30 cellular contexts compared by ENCODE assay signal in genomic region chr9:2664675-2665065, GRCh38. TPM values are rescaled to one million over a fixed set of nuclear protein-coding genes. Genes with fewer than 3 reads are reported as not detected.
"Had no signal": no experiment of that assay in that cellular context is flagged by ENCODE, and none has a peak within 500 bp of the region (broad histone marks: within the 10 kb centered on the region; RNA-seq: fewer than 3 reads in every experiment).

No MANE protein-coding gene starts in this region.

- H3K27ac ChIP-seq: ascending aorta, body of pancreas had no signal

- H3K9me3 ChIP-seq: ascending aorta, body of pancreas had no signal

- H3K36me3 ChIP-seq: ascending aorta had no signal

- H3K27me3 ChIP-seq: ascending aorta, body of pancreas had no signal

- DNase-seq: activated B cell treated with CpG ODN at 0.5 μM for 24 hours; activated CD4-positive, alpha-beta T cell treated with anti-CD3 and anti-CD28 coated beads for 1 hour; activated CD4-positive, alpha-beta T cell treated with anti-CD3 and anti-CD28 coated beads, Interleukin-2, amount 10 ng/mL, durations not matched to agents 24 days and 14 days; activated CD4-positive, alpha-beta T cell treated with anti-CD3 and anti-CD28 coated beads, Interleukin-2, amount 50 U/mL, for 48 hours; activated CD8-positive, alpha-beta memory T cell treated with anti-CD3 and anti-CD28 coated beads, Interleukin-2, amount 10 ng/mL, durations not matched to agents 7 days and 5 days; activated effector memory CD4-positive, alpha-beta T cell treated with anti-CD3 and anti-CD28 coated beads, Interleukin-2, amount 50 U/mL, for 16 hours; activated naive CD4-positive, alpha-beta T cell treated with Interleukin-2 at 50 U/mL for 16 hours; activated naive CD8-positive, alpha-beta T cell treated with anti-CD3 and anti-CD28 coated beads, Interleukin-2, amount 50 U/mL, for 24 hours; activated T-cell treated with anti-CD3 and anti-CD28 coated beads, Interleukin-2, amount 50 U/mL, for 4 hours; amniotic stem cell; body of pancreas; KG1; MV-4-11; NCI-H1092 treated with DMSO at 0.1 percent for 48 hours; NCI-H1417 treated with DMSO at 0.1 percent for 48 hours; NCI-H1694; NCI-H2029; NCI-H2107; NCI-H510A treated with DMSO at 0.1 percent for 48 hours; NCI-H69; PC-3; SIG-M5; T-helper 2 cell; T1000 had no signal

- H3K4me3 ChIP-seq: ascending aorta, body of pancreas had no signal

- H3K4me1 ChIP-seq: ascending aorta, body of pancreas had no signal

- ATAC-seq: activated CD8-positive, alpha-beta memory T cell treated with anti-CD3 and anti-CD28 coated beads, Interleukin-2, amount 10 ng/mL, durations not matched to agents 7 days and 5 days; activated naive CD4-positive, alpha-beta T cell treated with anti-CD3 and anti-CD28 coated beads, Interleukin-2, amount 50 U/mL, for 72 hours; activated naive CD8-positive, alpha-beta T cell treated with anti-CD3 and anti-CD28 coated beads, Interleukin-2, amount 50 U/mL, for 24 hours; activated T-cell treated with anti-CD3 and anti-CD28 coated beads, Interleukin-2, amount 50 U/mL, for 4 hours; body of pancreas; PC-3 had no signal

RNA-seq across cellular contexts. Expression of gene VLDLR, which starts 43.1 kb away (rescaled TPM):
- polyA plus RNA-seq: IgD-negative memory B cell had no signal

RNA-seq across cellular contexts. Expression of gene KCNV2, which starts 52.6 kb away (rescaled TPM):
- total RNA-seq: activated B cell treated with CpG ODN at 0.5 μM for 24 hours; activated CD4-positive, alpha-beta T cell treated with anti-CD3 and anti-CD28 coated beads, Interleukin-2, amount 10 ng/mL, durations not matched to agents 24 days and 14 days; activated CD8-positive, alpha-beta memory T cell treated with anti-CD3 and anti-CD28 coated beads, Interleukin-2, amount 10 ng/mL, durations not matched to agents 7 days and 5 days; activated naive CD4-positive, alpha-beta T cell treated with anti-CD3 and anti-CD28 coated beads, Interleukin-2, amount 50 U/mL, for 72 hours; activated T-cell treated with anti-CD3 and anti-CD28 coated beads, Interleukin-2, amount 50 U/mL, for 4 hours; ascending aorta; body of pancreas; bronchial epithelial cell; LHCN-M2; M059J; PC-3 had no signal
- polyA plus RNA-seq: IgD-negative memory B cell had no signal
